Comparison of ENCODE assay signal across 8 cellular contexts in the genomic region with DNA sequence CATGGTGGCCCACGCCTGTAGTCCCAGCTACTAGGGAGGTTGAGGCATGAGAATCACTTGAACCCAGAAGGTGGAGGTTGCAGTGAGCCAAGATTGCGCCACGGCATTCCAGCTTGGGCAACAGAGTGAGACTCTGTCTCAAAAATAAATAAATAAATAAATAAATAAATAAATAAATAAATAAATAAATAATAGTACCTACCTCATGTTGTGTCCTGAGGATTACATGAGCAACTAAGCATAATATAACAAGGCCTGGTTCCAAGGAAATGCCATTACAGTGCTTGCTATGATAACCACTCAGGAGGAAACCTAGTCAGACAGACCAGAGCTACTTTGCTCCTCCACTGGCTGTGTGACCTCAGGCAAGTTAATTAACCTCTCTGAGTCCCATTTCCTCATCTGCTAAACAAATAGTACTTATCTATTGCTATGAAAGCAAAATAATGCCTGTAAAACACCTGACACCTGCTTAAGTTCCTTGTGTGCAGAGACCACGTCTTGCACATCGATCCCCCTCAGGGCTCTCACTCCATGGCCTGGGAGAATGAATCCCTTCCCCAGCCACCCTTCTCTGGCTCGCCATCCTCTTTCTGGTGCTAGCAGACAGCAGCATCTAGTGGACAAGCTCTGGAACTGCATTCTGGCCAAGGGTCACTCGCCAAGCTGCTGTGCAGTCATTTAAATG. TPM values are rescaled to one million over a fixed set of nuclear protein-coding genes. Genes with fewer than 3 reads are reported as not detected.
DNase-seq lines count a peak whose midpoint lies in the region; ATAC-seq and TF ChIP-seq lines count a peak whose summit lies in the region.

No MANE protein-coding gene starts in this region.

- H3K4me1 ChIP-seq in SK-N-SH (ENCODE audit: control insufficient read depth in 1 of 2, insufficient read depth in 2 of 2, low read depth in 1 of 2, low read length in 1 of 2), result peaks cover 0 to 6% of the 10 kb centered on the region in 2 experiments; a peak in 1 of 4 replicates
- no peaks in the 10 kb centered on the region for H3K4me1 ChIP-seq in adipocyte (ENCODE audit: control insufficient read depth, insufficient read depth, low read length)
- H3K4me1 ChIP-seq in heart left ventricle, result no peaks in the 10 kb centered on the region
- no peaks in the 10 kb centered on the region for H3K4me1 ChIP-seq in psoas muscle

- H3K36me3 ChIP-seq in SK-N-SH (replicated peaks in 1 of 2; ENCODE audit: control insufficient read depth in 1 of 2, insufficient read depth in 2 of 2, low read length in 1 of 2) (no peaks in the 10 kb centered on the region), adipocyte (ENCODE audit: control insufficient read depth, insufficient read depth, low read length, severe bottlenecking) (no peaks in the 10 kb centered on the region), heart left ventricle (no peaks in the 10 kb centered on the region), psoas muscle (ENCODE audit: insufficient read depth in 1 of 2, low read depth in 1 of 2) (no peaks in the 10 kb centered on the region)

- POLR2A ChIA-PET in SK-N-SH (lab: Yijun Ruan, JAX), result interaction anchor here (0.6 kb wide), 1 partner anchor 246 kb away, joined by 3 read pairs; no protein-coding TSS in a partner anchor

- H2AFZ ChIP-seq in SK-N-SH (ENCODE audit: low read depth), result no peak overlapping the region

- TF ChIP-seq RAD21 in SK-N-SH (IDR thresholded peaks at IDR 0.05; ENCODE audit: low read length), result peak; percentile 98

- TF ChIP-seq CTCF in SK-N-SH (IDR thresholded peaks at IDR 0.05) (peak; percentile 99), heart left ventricle (IDR thresholded peaks at IDR 0.05) (peak; percentile 94 to 100 (median 98)), psoas muscle (IDR thresholded peaks at IDR 0.05) (peak; percentile 98)

- H3K9ac ChIP-seq in SK-N-SH (no peak overlapping the region), adipocyte (ENCODE audit: low read length) (no peak overlapping the region)

- H3K9me3 ChIP-seq in SK-N-SH, result no peaks in the 10 kb centered on the region
- no peaks in the 10 kb centered on the region for H3K9me3 ChIP-seq in adipocyte (ENCODE audit: control insufficient read depth, low read length)
- no peaks in the 10 kb centered on the region for H3K9me3 ChIP-seq in heart left ventricle
- H3K9me3 ChIP-seq in psoas muscle, result no peaks in the 10 kb centered on the region

- H3K27ac ChIP-seq in SK-N-SH (ENCODE audit: low read depth in 2 of 2, low read length in 1 of 2), result no peak overlapping the region
- H3K27ac ChIP-seq in heart left ventricle, result no peak overlapping the region
- no peak overlapping the region for H3K27ac ChIP-seq in psoas muscle

- TF ChIP-seq EP300 in SK-N-SH (IDR thresholded peaks at IDR 0.05; ENCODE audit: borderline replicate concordance in 1 of 2, low read depth in 1 of 2, low read length in 1 of 2), result no peak

- no peaks in the 10 kb centered on the region for H4K20me1 ChIP-seq in SK-N-SH (ENCODE audit: insufficient read depth)

- no peaks in the 10 kb centered on the region for H3F3A ChIP-seq in SK-N-SH (replicated peaks; ENCODE audit: insufficient read depth)

- H3K4me3 ChIP-seq in SK-N-SH (ENCODE audit: low read depth in 2 of 2, low read length in 1 of 2) (peak overlapping the region in 1 of 2 experiments; percentile 50; a peak in 1 of 4 replicates), adipocyte (ENCODE audit: low read length) (no peak overlapping the region), heart left ventricle (no peak overlapping the region), psoas muscle (no peak overlapping the region)

- intact Hi-C loops in heart left ventricle (cut with DNase I), result loop anchor here (1.0 to 10.0 kb wide), 14 partner anchors 82 to 322 kb away; partner anchors contain the start of genes ARHGAP23 (in 3 of the 10) and GPR179 (in 1 of the 10)
- intact Hi-C loops in psoas muscle (cut with DNase I), result loop anchor here (1.0 to 5.0 kb wide), 3 partner anchors 109 to 174 kb away; no protein-coding TSS in a partner anchor

- CTCF ChIA-PET in SK-N-SH (lab: Yijun Ruan, JAX), result interaction anchor here (0.6 to 10.6 kb wide), 80 partner anchors 9 to 1025 kb away, joined by 3 to 111 read pairs (median 5); partner anchors contain the start of genes ARHGAP23, CISD3 and SRCIN1

- no peaks in the 10 kb centered on the region for H3K9me2 ChIP-seq in SK-N-SH

- H3K4me2 ChIP-seq in SK-N-SH, result no peak overlapping the region

- DNase-seq in GDM1 (lab: John Stamatoyannopoulos, UW) (peak; percentile 56), MV-4-11 (lab: John Stamatoyannopoulos, UW) (peak; percentile 54), SK-N-SH (peak; percentile 88), adipocyte (ENCODE audit: low read depth) (peak; percentile 89), heart left ventricle (peak; percentile 51 to 69 (median 59)), psoas muscle (peak; percentile 52 to 70)

- TF ChIP-seq POLR2A in heart left ventricle (IDR thresholded peaks at IDR 0.05), result no peak

- WGBS in SK-N-SH (ENCODE audit: low lambda C conversion rate), result 15% methylated on average over 7 of the region's 7 CpGs
- 36 to 39% (median 38%) methylated on average over 7 of the region's 7 CpGs for WGBS in heart left ventricle, 4 donors
- 36 to 39% (median 39%) methylated on average over 7 of the region's 7 CpGs for WGBS in psoas muscle, 3 donors

- no peaks in the 10 kb centered on the region for H3K79me2 ChIP-seq in SK-N-SH (ENCODE audit: insufficient read depth)

- ATAC-seq in heart left ventricle, result peak; percentile 47 to 79 (median 72)
- ATAC-seq in psoas muscle, result peak; percentile 78 to 91 (median 82)
- no peak for ATAC-seq in HG03571 (IDR thresholded peaks at IDR 0.05; ENCODE audit: unreplicated experiment)
- no peak for ATAC-seq in GM18498 (IDR thresholded peaks at IDR 0.05; ENCODE audit: unreplicated experiment)

- H3K27me3 ChIP-seq in SK-N-SH (ENCODE audit: insufficient read depth) (no peaks in the 10 kb centered on the region), adipocyte (replicated peaks; ENCODE audit: control insufficient read depth, insufficient read depth, low read length) (peaks cover 33% of the 10 kb centered on the region), heart left ventricle (peaks cover 0 to 44% (median 14%) of the 10 kb centered on the region in 9 donors), psoas muscle (ENCODE audit: insufficient read depth in 3 of 3, low read length in 2 of 3) (peaks cover 0 to 47% (median 5%) of the 10 kb centered on the region in 3 donors)

TF ChIP-seq in SK-N-SH, 30 proteins besides CTCF, POLR2A, EP300 and RAD21:
- TF ChIP-seq SMC3 (IDR thresholded peaks at IDR 0.05; ENCODE audit: low read depth, low read length) (peak; percentile 87), CHD2 (IDR thresholded peaks at IDR 0.05; ENCODE audit: low read length, partially characterized antibody) (peak; percentile 20), RCOR1 (IDR thresholded peaks at IDR 0.05; ENCODE audit: low read length) (peak; percentile 43; the same call in 1 of the 2 replicates), FOSL2 (IDR thresholded peaks at IDR 0.05; ENCODE audit: borderline replicate concordance, low read depth) (no peak), JUND (IDR thresholded peaks at IDR 0.05) (no peak)

RNA-seq across cellular contexts. Expression of gene EPOP, which starts 7.5 kb away (rescaled TPM):
- polyA plus RNA-seq in SK-N-SH (2012; rRNA removed) (2.7 and 3.1 TPM in 2 replicates), heart left ventricle (1 to 10 TPM in 1 of 2 donors, under 1 TPM in 1; 0.88 to 3.1 TPM), psoas muscle (1 to 10 TPM in 1 of 3 donors, under 1 TPM in 2; 0.21 to 1.1 (median 0.44) TPM)
- 3.4 and 4.0 TPM in 2 replicates for polyA plus RNA-seq in SK-N-SH (2012; cell fraction: cytosol; rRNA removed)
- polyA plus RNA-seq in SK-N-SH (2012; cell fraction: nucleus; rRNA removed), result 2.8 and 4.0 TPM in 2 replicates
- total RNA-seq in heart left ventricle (1 to 10 TPM in 4 of 9 donors, under 1 TPM in 5; 0.25 to 1.6 (median 0.94) TPM), psoas muscle (1 to 10 TPM in 1 of 4 donors, under 1 TPM in 3; 0.21 to 1.2 (median 0.63) TPM)

RNA-seq across cellular contexts. Expression of gene MLLT6, which starts 37.8 kb away (rescaled TPM):
- polyA plus RNA-seq in SK-N-SH (2012; rRNA removed) (41.5 and 43.6 TPM in 2 replicates), heart left ventricle (10 to 100 TPM; 35.2 to 71.1 TPM), psoas muscle (10 to 100 TPM; 16.3 to 50.2 (median 25.5) TPM)
- polyA plus RNA-seq in SK-N-SH (2012; cell fraction: cytosol; rRNA removed), result 11.5 and 18.3 TPM in 2 replicates
- polyA plus RNA-seq in SK-N-SH (2012; cell fraction: nucleus; rRNA removed), result 118 and 131 TPM in 2 replicates
- total RNA-seq in heart left ventricle (10 to 100 TPM; 43.6 to 91.3 (median 68.3) TPM), psoas muscle (100 to 1,000 TPM in 1 of 4 donors, 10 to 100 TPM in 3; 78.5 to 120 (median 84.9) TPM)

Comparison
In these comparisons a context has a peak if more than half of its experiments do, and no peak if none do; other contexts are left out.
1. ATAC-seq: peak in heart left ventricle (4 of 4) and psoas muscle (4 of 4); none in HG03571 (single experiment) and GM18498 (single experiment).
2. Peak in every context shown above with its lines, with median percentiles within 50 percentile points of each other: DNase-seq and CTCF ChIP-seq.